Comparison of ENCODE assay signal across 8 cellular contexts in genomic region chr1:154479764-154480421, GRCh38. TPM values are rescaled to one million over a fixed set of nuclear protein-coding genes. Genes with fewer than 3 reads are reported as not detected.
A peak's percentile ranks its signal among the peaks of the same experiment; 100 is the strongest.
DNase-seq lines count a peak whose midpoint lies in the region; ATAC-seq and TF ChIP-seq lines count a peak whose summit lies in the region.

No MANE protein-coding gene starts in this region.

- H3K27ac Mint-ChIP-seq in osteocyte (ENCODE audit: unreplicated experiment), result peak overlapping the region; percentile 31

- no peak for ATAC-seq in GM18520 (IDR thresholded peaks at IDR 0.05; ENCODE audit: unreplicated experiment)
- ATAC-seq in GM18858 (IDR thresholded peaks at IDR 0.05; ENCODE audit: unreplicated experiment), result no peak

- no peaks in the 10 kb centered on the region for H3K9me3 Mint-ChIP-seq in osteocyte (ENCODE audit: unreplicated experiment)

- peaks cover 10% of the 10 kb centered on the region for H3K4me1 Mint-ChIP-seq in osteocyte (ENCODE audit: unreplicated experiment)

- H3K4me3 Mint-ChIP-seq in osteocyte (ENCODE audit: unreplicated experiment), result no peak overlapping the region

- DNase-seq in GF-D8 (lab: John Stamatoyannopoulos, UW), result peak; percentile 18
- peak; percentile 77 for DNase-seq in M059J (ENCODE audit: low read depth)
- DNase-seq in RPMI7951 (ENCODE audit: low read depth), result peak; percentile 72
- DNase-seq in activated gamma-delta T cell treated with anti-CD3 and anti-CD28 coated beads, Interleukin-2, amount 50 U/mL, for 16 hours (ENCODE audit: low read depth), result peak; percentile 43
- peak; percentile 86 for DNase-seq in foreskin melanocyte
- peak; percentile 89 for DNase-seq in osteocyte (ENCODE audit: extremely low spot score, unreplicated experiment)

- H3K36me3 Mint-ChIP-seq in osteocyte (ENCODE audit: unreplicated experiment), result no peaks in the 10 kb centered on the region

- TF ChIP-seq CTCF in osteocyte (IDR thresholded peaks at IDR 0.05), result peak; percentile 92

- peaks cover 4% of the 10 kb centered on the region for H3K27me3 Mint-ChIP-seq in osteocyte (ENCODE audit: unreplicated experiment)

RNA-seq across cellular contexts. Expression of gene TDRD10, which starts 22.1 kb away (rescaled TPM):
- not detected in 2 replicates for total RNA-seq in M059J (2014; rRNA removed; shearing (Covaris generic))
- total RNA-seq in RPMI7951 (2014; rRNA removed; shearing (Covaris generic)), result not detected in 2 replicates
- total RNA-seq in osteocyte, result not detected in 2 replicates

RNA-seq across cellular contexts. Expression of gene SHE, which starts 22.3 kb away (rescaled TPM):
- total RNA-seq in M059J (2014; rRNA removed; shearing (Covaris generic)), result not detected in 2 replicates
- not detected in 2 replicates for total RNA-seq in RPMI7951 (2014; rRNA removed; shearing (Covaris generic))
- not detected in 2 replicates for total RNA-seq in osteocyte

Comparison
In these comparisons a context has a peak if more than half of its experiments do, and no peak if none do; other contexts are left out.
1. DNase-seq: peak in every context shown above with its lines; median percentile 89 in osteocyte; 86 in foreskin melanocyte; 77 in M059J; 72 in RPMI7951; 43 in activated gamma-delta T cell treated with anti-CD3 and anti-CD28 coated beads, Interleukin-2, amount 50 U/mL, for 16 hours; 18 in GF-D8.